2 cellular contexts compared by ENCODE assay signal in the genomic region with DNA sequence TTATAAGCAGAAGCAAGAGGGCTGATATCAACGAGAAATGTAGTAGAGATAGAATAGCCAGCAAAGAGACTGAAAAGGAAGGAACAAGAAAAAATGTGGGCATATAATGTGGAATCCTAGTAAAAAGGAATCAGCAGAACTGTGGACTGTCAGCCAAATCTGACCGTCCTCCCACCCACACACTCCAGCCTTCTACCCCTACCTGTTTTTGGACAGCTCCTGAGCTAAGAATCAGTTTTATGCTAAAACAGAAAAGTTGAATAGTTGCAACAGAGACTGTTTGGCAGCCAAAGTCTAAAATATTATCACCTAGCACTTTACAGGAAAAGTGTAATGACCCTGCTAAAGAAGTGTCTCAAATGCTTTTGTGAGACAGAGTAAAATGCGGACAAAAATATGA.
TF ChIP-seq lines count a peak whose summit lies in the region.

No MANE protein-coding gene starts in this region.

TF ChIP-seq in liver, 16 proteins besides CTCF, POLR2A, EP300 and RAD21 (continued from another document):
- TF ChIP-seq, protein P1, sequence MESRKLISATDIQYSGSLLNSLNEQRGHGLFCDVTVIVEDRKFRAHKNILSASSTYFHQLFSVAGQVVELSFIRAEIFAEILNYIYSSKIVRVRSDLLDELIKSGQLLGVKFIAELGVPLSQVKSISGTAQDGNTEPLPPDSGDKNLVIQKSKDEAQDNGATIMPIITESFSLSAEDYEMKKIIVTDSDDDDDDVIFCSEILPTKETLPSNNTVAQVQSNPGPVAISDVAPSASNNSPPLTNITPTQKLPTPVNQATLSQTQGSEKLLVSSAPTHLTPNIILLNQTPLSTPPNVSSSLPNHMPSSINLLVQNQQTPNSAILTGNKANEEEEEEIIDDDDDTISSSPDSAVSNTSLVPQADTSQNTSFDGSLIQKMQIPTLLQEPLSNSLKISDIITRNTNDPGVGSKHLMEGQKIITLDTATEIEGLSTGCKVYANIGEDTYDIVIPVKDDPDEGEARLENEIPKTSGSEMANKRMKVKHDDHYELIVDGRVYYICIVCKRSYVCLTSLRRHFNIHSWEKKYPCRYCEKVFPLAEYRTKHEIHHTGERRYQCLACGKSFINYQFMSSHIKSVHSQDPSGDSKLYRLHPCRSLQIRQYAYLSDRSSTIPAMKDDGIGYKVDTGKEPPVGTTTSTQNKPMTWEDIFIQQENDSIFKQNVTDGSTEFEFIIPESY (IDR thresholded peaks at IDR 0.05), result no peak
- TF ChIP-seq NR2F2 (IDR thresholded peaks at IDR 0.05) (no peak), SP1 (IDR thresholded peaks at IDR 0.05) (no peak), GABPA (IDR thresholded peaks at IDR 0.05 in 1 of 2, conservative IDR thresholded peaks at IDR 0.05 in 1 of 2) (no peak), FOXA2 (IDR thresholded peaks at IDR 0.05) (no peak), EGR1 (IDR thresholded peaks at IDR 0.05; ENCODE audit: low read depth in 2 of 2) (peak in 1 of 2 donors; percentile 46), YY1 (IDR thresholded peaks at IDR 0.05) (no peak), JUND (IDR thresholded peaks at IDR 0.05) (no peak), FOXA1 (IDR thresholded peaks at IDR 0.05) (no peak), HNF4G (IDR thresholded peaks at IDR 0.05) (no peak), HNF4A (conservative IDR thresholded peaks at IDR 0.05) (peak in 1 of 2 donors; percentile 34), RXRA (IDR thresholded peaks at IDR 0.05) (peak in 1 of 2 donors; percentile 21), TAF1 (conservative IDR thresholded peaks at IDR 0.05) (no peak)
- TF ChIP-seq, protein P2, sequence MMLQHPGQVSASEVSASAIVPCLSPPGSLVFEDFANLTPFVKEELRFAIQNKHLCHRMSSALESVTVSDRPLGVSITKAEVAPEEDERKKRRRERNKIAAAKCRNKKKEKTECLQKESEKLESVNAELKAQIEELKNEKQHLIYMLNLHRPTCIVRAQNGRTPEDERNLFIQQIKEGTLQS (IDR thresholded peaks at IDR 0.05), result no peak
- TF ChIP-seq, protein P3, sequence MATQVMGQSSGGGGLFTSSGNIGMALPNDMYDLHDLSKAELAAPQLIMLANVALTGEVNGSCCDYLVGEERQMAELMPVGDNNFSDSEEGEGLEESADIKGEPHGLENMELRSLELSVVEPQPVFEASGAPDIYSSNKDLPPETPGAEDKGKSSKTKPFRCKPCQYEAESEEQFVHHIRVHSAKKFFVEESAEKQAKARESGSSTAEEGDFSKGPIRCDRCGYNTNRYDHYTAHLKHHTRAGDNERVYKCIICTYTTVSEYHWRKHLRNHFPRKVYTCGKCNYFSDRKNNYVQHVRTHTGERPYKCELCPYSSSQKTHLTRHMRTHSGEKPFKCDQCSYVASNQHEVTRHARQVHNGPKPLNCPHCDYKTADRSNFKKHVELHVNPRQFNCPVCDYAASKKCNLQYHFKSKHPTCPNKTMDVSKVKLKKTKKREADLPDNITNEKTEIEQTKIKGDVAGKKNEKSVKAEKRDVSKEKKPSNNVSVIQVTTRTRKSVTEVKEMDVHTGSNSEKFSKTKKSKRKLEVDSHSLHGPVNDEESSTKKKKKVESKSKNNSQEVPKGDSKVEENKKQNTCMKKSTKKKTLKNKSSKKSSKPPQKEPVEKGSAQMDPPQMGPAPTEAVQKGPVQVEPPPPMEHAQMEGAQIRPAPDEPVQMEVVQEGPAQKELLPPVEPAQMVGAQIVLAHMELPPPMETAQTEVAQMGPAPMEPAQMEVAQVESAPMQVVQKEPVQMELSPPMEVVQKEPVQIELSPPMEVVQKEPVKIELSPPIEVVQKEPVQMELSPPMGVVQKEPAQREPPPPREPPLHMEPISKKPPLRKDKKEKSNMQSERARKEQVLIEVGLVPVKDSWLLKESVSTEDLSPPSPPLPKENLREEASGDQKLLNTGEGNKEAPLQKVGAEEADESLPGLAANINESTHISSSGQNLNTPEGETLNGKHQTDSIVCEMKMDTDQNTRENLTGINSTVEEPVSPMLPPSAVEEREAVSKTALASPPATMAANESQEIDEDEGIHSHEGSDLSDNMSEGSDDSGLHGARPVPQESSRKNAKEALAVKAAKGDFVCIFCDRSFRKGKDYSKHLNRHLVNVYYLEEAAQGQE (IDR thresholded peaks at IDR 0.05), result peak; percentile 76

TF ChIP-seq in Ishikawa, 13 proteins besides CTCF, POLR2A, EP300 and RAD21 (continued from another document):
- TF ChIP-seq, protein P3 (IDR thresholded peaks at IDR 0.05; ENCODE audit: low read depth), result peak; percentile 59
- TF ChIP-seq NFIC (IDR thresholded peaks at IDR 0.05) (no peak), TCF12 (IDR thresholded peaks at IDR 0.05; ENCODE audit: low read depth) (no peak)
- TF ChIP-seq, protein P4, sequence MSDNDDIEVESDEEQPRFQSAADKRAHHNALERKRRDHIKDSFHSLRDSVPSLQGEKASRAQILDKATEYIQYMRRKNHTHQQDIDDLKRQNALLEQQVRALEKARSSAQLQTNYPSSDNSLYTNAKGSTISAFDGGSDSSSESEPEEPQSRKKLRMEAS (IDR thresholded peaks at IDR 0.05), result no peak
